8 cellular contexts compared by ENCODE assay signal in the genomic region with DNA sequence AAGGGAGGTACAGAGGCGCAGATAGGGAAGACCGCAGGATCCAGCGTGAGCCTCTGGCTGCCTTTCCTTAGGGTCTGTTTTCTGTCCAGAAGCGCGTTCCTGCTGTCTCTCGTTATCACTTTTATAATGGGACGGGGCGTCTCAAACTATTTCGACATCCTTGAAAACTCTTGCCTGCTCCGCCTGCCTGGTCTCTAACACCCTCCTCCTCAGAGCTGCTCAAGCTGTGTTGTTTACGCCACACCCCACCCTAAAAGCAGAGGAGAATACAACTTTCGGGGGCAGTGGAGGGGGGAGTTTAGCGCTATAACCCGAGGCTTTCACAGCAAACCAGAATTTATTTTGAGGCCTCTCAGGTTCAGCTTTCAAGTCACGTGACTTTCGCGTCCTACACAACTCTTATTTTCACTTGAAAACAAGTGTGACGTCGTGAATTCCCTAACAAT. TPM values are rescaled to one million over a fixed set of nuclear protein-coding genes. Genes with fewer than 3 reads are reported as not detected.
DNase-seq lines count a peak whose midpoint lies in the region; ATAC-seq and TF ChIP-seq lines count a peak whose summit lies in the region.

No MANE protein-coding gene starts in this region.

- TF ChIP-seq CTCF in BE2C (IDR thresholded peaks at IDR 0.05; ENCODE audit: low read depth, low read length) (no peak), heart left ventricle (IDR thresholded peaks at IDR 0.05) (no peak), psoas muscle (IDR thresholded peaks at IDR 0.05) (no peak)

- H3K27ac ChIP-seq in GM23248, result peak overlapping the region; percentile 89
- H3K27ac ChIP-seq in heart left ventricle, result peak overlapping the region; percentile 85 to 98 (median 92)
- peak overlapping the region; percentile 87 for H3K27ac ChIP-seq in psoas muscle

- H3K4me3 ChIP-seq in BE2C (ENCODE audit: low read depth, low read length), result peak overlapping the region; percentile 60
- H3K4me3 ChIP-seq in GM23248, result peak overlapping the region; percentile 74
- peak overlapping the region in 10 of 12 donors; percentile 30 to 97 (median 76) for H3K4me3 ChIP-seq in heart left ventricle
- peak overlapping the region; percentile 76 for H3K4me3 ChIP-seq in psoas muscle

- in situ Hi-C loops in GM23248 (cut with MboI), result no loop called here

- peak overlapping the region; percentile 80 for H3K4me2 ChIP-seq in GM23248 (ENCODE audit: unreplicated experiment)

- intact Hi-C loops in heart left ventricle (cut with DNase I) (loop anchor here in 2 of 10 donors (1.0 to 5.0 kb wide), 5 partner anchors 26 to 119 kb away; partner anchors contain the start of genes SLC10A3 (in 2 of the 2), GDI1 (in 1 of the 2), LAGE3 (in 1 of the 2) and RPL10 (in 1 of the 2)), psoas muscle (cut with DNase I) (no loop called here)

- WGBS in GM23248 (ENCODE audit: low coverage in 1 of 2, low lambda C conversion rate in 2 of 2, missing lambda C conversion rate in 2 of 2), 2 experiments, result 2 to 3% methylated on average over 12 to 16 of the region's 19 CpGs
- WGBS in heart left ventricle, 4 donors, result 3 to 38% (median 18%) methylated on average over 18 to 19 of the region's 19 CpGs
- 4 to 31% (median 4%) methylated on average over 17 to 19 of the region's 19 CpGs for WGBS in psoas muscle, 3 donors

- no peak for ATAC-seq in activated T-helper 17 cell treated with anti-CD3 and anti-CD28 coated beads, Interleukin-2, amount 50 U/mL, for 72 hours (replicated peaks)
- ATAC-seq in heart left ventricle, result peak; percentile 46 to 68 (median 62)
- peak; percentile 2 to 39 (median 8) for ATAC-seq in psoas muscle
- no peak for ATAC-seq in HG03025 (IDR thresholded peaks at IDR 0.05; ENCODE audit: low FRiP score, unreplicated experiment)

- DNase-seq in BE2C (no peak), GM23248 (peak; percentile 77), heart left ventricle (peak in 1 of 5 donors; percentile 57), psoas muscle (no peak), cerebellar nuclear complex (lab: John Stamatoyannopoulos, UW) (no peak), dedifferentiated amniotic fluid mesenchymal stem cell (ENCODE audit: extremely low spot score) (no peak)

- H3K36me3 Mint-ChIP-seq in activated T-helper 17 cell treated with anti-CD3 and anti-CD28 coated beads, Interleukin-2, amount 50 U/mL, for 72 hours (ENCODE audit: low read depth), result peaks cover 4% of the 10 kb centered on the region

- peaks cover 10% of the 10 kb centered on the region for H3K4me1 Mint-ChIP-seq in activated T-helper 17 cell treated with anti-CD3 and anti-CD28 coated beads, Interleukin-2, amount 50 U/mL, for 72 hours

- H3K9me3 ChIP-seq in BE2C (no peaks in the 10 kb centered on the region), GM23248 (ENCODE audit: low read depth) (no peaks in the 10 kb centered on the region), heart left ventricle (no peaks in the 10 kb centered on the region), psoas muscle (no peaks in the 10 kb centered on the region)

- H4K20me1 ChIP-seq in GM23248 (ENCODE audit: insufficient read depth), result no peaks in the 10 kb centered on the region

- H3K9me2 ChIP-seq in GM23248 (ENCODE audit: insufficient read depth), result no peaks in the 10 kb centered on the region

- H3K27me3 Mint-ChIP-seq in activated T-helper 17 cell treated with anti-CD3 and anti-CD28 coated beads, Interleukin-2, amount 50 U/mL, for 72 hours, result no peaks in the 10 kb centered on the region

- H3K4me1 ChIP-seq in BE2C (no peaks in the 10 kb centered on the region), GM23248 (ENCODE audit: insufficient read depth) (no peaks in the 10 kb centered on the region), heart left ventricle (peaks cover 0 to 28% (median 9%) of the 10 kb centered on the region in 12 donors), psoas muscle (no peaks in the 10 kb centered on the region)

- no peaks in the 10 kb centered on the region for H3K9me3 Mint-ChIP-seq in activated T-helper 17 cell treated with anti-CD3 and anti-CD28 coated beads, Interleukin-2, amount 50 U/mL, for 72 hours

- peak overlapping the region; percentile 87 for H3K4me3 Mint-ChIP-seq in activated T-helper 17 cell treated with anti-CD3 and anti-CD28 coated beads, Interleukin-2, amount 50 U/mL, for 72 hours

- peak overlapping the region; percentile 82 for H3K9ac ChIP-seq in GM23248

- peak overlapping the region; percentile 86 for H3K27ac Mint-ChIP-seq in activated T-helper 17 cell treated with anti-CD3 and anti-CD28 coated beads, Interleukin-2, amount 50 U/mL, for 72 hours

- H3K79me2 ChIP-seq in GM23248 (ENCODE audit: insufficient read depth), result peaks cover 15% of the 10 kb centered on the region

- H3F3A ChIP-seq in GM23248 (ENCODE audit: insufficient read depth), result no peaks in the 10 kb centered on the region; the same call in 1 of the 2 replicates

- no peak for TF ChIP-seq POLR2A in heart left ventricle (IDR thresholded peaks at IDR 0.05)

- peak overlapping the region; percentile 80 for H2AFZ ChIP-seq in GM23248

- H3K27me3 ChIP-seq in BE2C (no peaks in the 10 kb centered on the region), GM23248 (replicated peaks; ENCODE audit: insufficient read depth) (no peaks in the 10 kb centered on the region), heart left ventricle (peaks cover 0 to 5% (median 0%) of the 10 kb centered on the region in 9 donors), psoas muscle (ENCODE audit: insufficient read depth in 3 of 3, low read length in 2 of 3) (no peaks in the 10 kb centered on the region)

- no peaks in the 10 kb centered on the region for H3K36me3 ChIP-seq in BE2C
- H3K36me3 ChIP-seq in GM23248 (ENCODE audit: low read depth), result no peaks in the 10 kb centered on the region
- no peaks in the 10 kb centered on the region for H3K36me3 ChIP-seq in heart left ventricle
- H3K36me3 ChIP-seq in psoas muscle (ENCODE audit: insufficient read depth in 1 of 2, low read depth in 1 of 2), result no peaks in the 10 kb centered on the region

RNA-seq across cellular contexts. Expression of gene FAM3A, which starts 0.6 kb away (rescaled TPM):
- 29.7 TPM for polyA plus RNA-seq in BE2C (2012; ENCODE audit: insufficient read depth, insufficient read length, low read depth)
- total RNA-seq in GM23248 (2014; rRNA removed; shearing (Covaris generic)), result 27.8 and 43.6 TPM in 2 replicates
- polyA plus RNA-seq in GM23248 (2016; fragmentation: Nextera tagmentation; extraction: Ambion mirVana), result 35.2 and 35.7 TPM in 2 replicates
- total RNA-seq in activated T-helper 17 cell treated with anti-CD3 and anti-CD28 coated beads, Interleukin-2, amount 50 U/mL, for 72 hours, result 10 to 100 TPM; 24.5 to 25.4 TPM
- total RNA-seq in heart left ventricle, result 10 to 100 TPM; 36.2 to 82.6 (median 48.6) TPM
- 10 to 100 TPM; 66.1 to 72.2 TPM for polyA plus RNA-seq in heart left ventricle
- total RNA-seq in psoas muscle, result 10 to 100 TPM; 29.7 to 34.8 (median 32.8) TPM
- polyA plus RNA-seq in psoas muscle, result 10 to 100 TPM; 37.5 to 40.4 (median 37.7) TPM

RNA-seq across cellular contexts. Expression of gene SLC10A3, which starts 26.2 kb away (rescaled TPM):
- 20.6 TPM for polyA plus RNA-seq in BE2C (2012; ENCODE audit: insufficient read depth, insufficient read length, low read depth)
- total RNA-seq in GM23248 (2014; rRNA removed; shearing (Covaris generic)), result 48.3 and 61.0 TPM in 2 replicates
- 49.4 and 50.8 TPM in 2 replicates for polyA plus RNA-seq in GM23248 (2016; fragmentation: Nextera tagmentation; extraction: Ambion mirVana)
- 10 to 100 TPM; 17.3 to 24.8 TPM for total RNA-seq in activated T-helper 17 cell treated with anti-CD3 and anti-CD28 coated beads, Interleukin-2, amount 50 U/mL, for 72 hours
- 10 to 100 TPM in 8 of 9 donors, 1 to 10 TPM in 1; 8.3 to 33.3 (median 15.5) TPM for total RNA-seq in heart left ventricle
- 10 to 100 TPM; 12.2 to 50.6 TPM for polyA plus RNA-seq in heart left ventricle
- total RNA-seq in psoas muscle, result 10 to 100 TPM in 3 of 4 donors, 1 to 10 TPM in 1; 7.2 to 15.7 (median 13.8) TPM
- polyA plus RNA-seq in psoas muscle, result 10 to 100 TPM; 16.3 to 39.8 (median 32.2) TPM

RNA-seq across cellular contexts. Expression of gene G6PD, which starts 30.0 kb away (rescaled TPM):
- polyA plus RNA-seq in BE2C (2012; ENCODE audit: insufficient read depth, insufficient read length, low read depth), result 207 TPM
- 55.0 and 66.0 TPM in 2 replicates for total RNA-seq in GM23248 (2014; rRNA removed; shearing (Covaris generic))
- polyA plus RNA-seq in GM23248 (2016; fragmentation: Nextera tagmentation; extraction: Ambion mirVana), result 42.5 and 44.3 TPM in 2 replicates
- 10 to 100 TPM; 48.1 to 78.3 TPM for total RNA-seq in activated T-helper 17 cell treated with anti-CD3 and anti-CD28 coated beads, Interleukin-2, amount 50 U/mL, for 72 hours
- total RNA-seq in heart left ventricle, result 10 to 100 TPM in 5 of 9 donors, 1 to 10 TPM in 4; 7.2 to 41.3 (median 11.2) TPM
- polyA plus RNA-seq in heart left ventricle, result 10 to 100 TPM in 1 of 2 donors, 1 to 10 TPM in 1; 5.9 to 20.5 TPM
- total RNA-seq in psoas muscle, result 1 to 10 TPM; 6.2 to 9.1 (median 7.1) TPM
- 1 to 10 TPM; 3.2 to 7.8 (median 4.6) TPM for polyA plus RNA-seq in psoas muscle

RNA-seq across cellular contexts. Expression of gene UBL4A, which starts 30.3 kb away (rescaled TPM):
- 119 TPM for polyA plus RNA-seq in BE2C (2012; ENCODE audit: insufficient read depth, insufficient read length, low read depth)
- 36.8 and 53.0 TPM in 2 replicates for total RNA-seq in GM23248 (2014; rRNA removed; shearing (Covaris generic))
- 42.4 and 45.2 TPM in 2 replicates for polyA plus RNA-seq in GM23248 (2016; fragmentation: Nextera tagmentation; extraction: Ambion mirVana)
- total RNA-seq in activated T-helper 17 cell treated with anti-CD3 and anti-CD28 coated beads, Interleukin-2, amount 50 U/mL, for 72 hours, result 10 to 100 TPM; 37.2 to 53.4 TPM
- 10 to 100 TPM; 40.6 to 92.8 (median 53.7) TPM for total RNA-seq in heart left ventricle
- polyA plus RNA-seq in heart left ventricle, result 10 to 100 TPM; 34.6 to 72.8 TPM
- 10 to 100 TPM; 38.3 to 69.9 (median 46.3) TPM for total RNA-seq in psoas muscle
- 100 to 1,000 TPM in 2 of 3 donors, 10 to 100 TPM in 1; 64.4 to 118 (median 106) TPM for polyA plus RNA-seq in psoas muscle

RNA-seq across cellular contexts. Expression of gene IKBKG, which starts 30.7 kb away (rescaled TPM):
- polyA plus RNA-seq in BE2C (2012; ENCODE audit: insufficient read depth, insufficient read length, low read depth), result 74.8 TPM
- total RNA-seq in GM23248 (2014; rRNA removed; shearing (Covaris generic)), result 18.0 and 25.9 TPM in 2 replicates
- polyA plus RNA-seq in GM23248 (2016; fragmentation: Nextera tagmentation; extraction: Ambion mirVana) (26.2 and 29.5 TPM in 2 replicates), heart left ventricle (10 to 100 TPM; 13.0 to 29.4 TPM), psoas muscle (10 to 100 TPM; 16.9 to 28.8 (median 22.8) TPM)
- total RNA-seq in activated T-helper 17 cell treated with anti-CD3 and anti-CD28 coated beads, Interleukin-2, amount 50 U/mL, for 72 hours, result 10 to 100 TPM; 26.1 to 39.6 TPM
- total RNA-seq in heart left ventricle (10 to 100 TPM in 8 of 9 donors, 1 to 10 TPM in 1; 7.1 to 25.4 (median 15.3) TPM), psoas muscle (10 to 100 TPM; 11.3 to 27.5 (median 16.9) TPM)

Comparison
In these comparisons a context has a peak if more than half of its experiments do, and no peak if none do; other contexts are left out.
1. ATAC-seq: peak in heart left ventricle (4 of 4) and psoas muscle (4 of 4); none in activated T-helper 17 cell treated with anti-CD3 and anti-CD28 coated beads, Interleukin-2, amount 50 U/mL, for 72 hours (single experiment) and HG03025 (single experiment).
2. Peak in every context shown above with its lines, with median percentiles within 50 percentile points of each other: H3K4me3 ChIP-seq and H3K27ac ChIP-seq.